In the genomic region with DNA sequence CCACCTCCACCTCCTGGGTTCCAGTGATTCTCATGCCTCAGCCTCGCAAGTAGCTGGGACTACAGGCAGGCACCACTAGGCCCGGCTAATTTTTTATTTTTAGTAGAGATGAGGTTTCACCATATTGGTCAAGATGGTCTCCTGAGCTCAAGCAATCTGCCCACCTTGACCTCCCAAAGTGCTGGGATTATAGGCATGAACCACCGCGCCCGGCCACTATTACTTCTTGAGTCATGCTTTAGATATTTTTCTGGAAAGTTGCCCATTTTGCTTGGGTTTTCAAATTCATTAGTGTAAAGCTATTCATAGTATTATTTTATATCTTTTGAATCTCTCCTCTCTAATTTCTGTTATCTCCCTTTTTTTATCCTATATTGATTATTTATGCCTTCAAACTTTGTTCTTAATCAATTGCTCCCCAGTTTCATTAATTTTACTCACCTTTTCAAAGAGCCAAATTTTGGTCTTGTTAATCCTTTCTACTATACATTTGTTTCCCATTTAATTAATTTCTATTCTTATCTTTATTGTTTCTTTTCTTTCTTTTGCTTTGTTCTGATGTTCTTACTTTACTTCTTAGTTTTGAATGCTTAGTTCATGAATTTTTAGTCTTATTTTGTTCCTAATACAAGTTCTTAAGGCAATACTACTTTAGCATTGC, we compare ENCODE assay signal across 16 cellular contexts. TPM values are rescaled to one million over a fixed set of nuclear protein-coding genes. Genes with fewer than 3 reads are reported as not detected.
DNase-seq lines count a peak whose midpoint lies in the region; ATAC-seq, FAIRE-seq and TF ChIP-seq lines count a peak whose summit lies in the region.
"Had no signal": no experiment of that assay in that cellular context is flagged by ENCODE, and none has a peak within 500 bp of the region (broad histone marks: within the 10 kb centered on the region; RNA-seq: fewer than 3 reads in every experiment).

No MANE protein-coding gene starts in this region.

- H3K79me2 ChIP-seq in astrocyte (ENCODE audit: insufficient read depth, low read length) = no peaks in the 10 kb centered on the region

- H4K20me1 ChIP-seq in astrocyte (ENCODE audit: insufficient read depth, low read length) = no peaks in the 10 kb centered on the region

- DNase-seq in A673 (ENCODE audit: low spot score) (peak; percentile 33), HT1080 (ENCODE audit: low read depth) (peak; percentile 76), astrocyte (ENCODE audit: low read depth) (peak; percentile 75), islet precursor cell (peak; percentile 30), BE2C (no peak)
- DNase-seq in activated T-cell treated with anti-CD3 and anti-CD28 coated beads, Interleukin-2, amount 50 U/mL, for 1 hour = no peak
- no peak for DNase-seq in effector CD8-positive, alpha-beta T cell (lab: John Stamatoyannopoulos, UW)
- DNase-seq: activated T-cell treated with anti-CD3 and anti-CD28 coated beads for 4 hours; NCI-H1930; NCI-H748 treated with DMSO at 0.1 percent for 48 hours; SJCRH30; stimulated activated CD4-positive, alpha-beta T cell treated with anti-CD3 and anti-CD28 coated beads, Interleukin-4, amount 100 ng/mL, for 1 hour; stimulated activated naive CD4-positive, alpha-beta T cell had no signal

- peak overlapping the region; percentile 34 for H3K4me2 ChIP-seq in astrocyte (ENCODE audit: low read length)

- H3K27ac ChIP-seq in A673 (ENCODE audit: low read depth, low read length, poor library complexity, severe bottlenecking) = no peak overlapping the region
- peak overlapping the region; percentile 11 for H3K27ac ChIP-seq in astrocyte (ENCODE audit: low read depth, low read length)
- H3K27ac ChIP-seq: SJCRH30 had no signal

- H3K27me3 ChIP-seq in A673 (replicated peaks; ENCODE audit: insufficient read depth, low read depth, low read length, poor library complexity) (no peaks in the 10 kb centered on the region), astrocyte (ENCODE audit: insufficient read depth, low read length) (no peaks in the 10 kb centered on the region), BE2C (no peaks in the 10 kb centered on the region)
- H3K27me3 ChIP-seq: SJCRH30 had no signal

- H3K4me1 ChIP-seq in A673 (ENCODE audit: insufficient read depth, low read length, poor library complexity, severe bottlenecking) (peaks cover 6% of the 10 kb centered on the region), astrocyte (ENCODE audit: insufficient read depth, low read length) (peaks cover 25% of the 10 kb centered on the region), BE2C (peaks cover 4% of the 10 kb centered on the region; the same call in 1 of the 2 replicates)
- H3K4me1 ChIP-seq: HAP-1, SJCRH30 had no signal

- intact Hi-C loops in A673 (cut with micrococcal nuclease; ENCODE audit: unreplicated experiment) = no loop called here

- H3K4me3 Mint-ChIP-seq in astrocyte (ENCODE audit: unreplicated experiment) = no peak overlapping the region
- H3K4me3 Mint-ChIP-seq: WTC11 had no signal

- H3K4me3 ChIP-seq in A673 (ENCODE audit: low read depth, low read length, poor library complexity, severe bottlenecking) = no peak overlapping the region
- H3K4me3 ChIP-seq in astrocyte (ENCODE audit: insufficient read depth, low read depth, low read length) = no peak overlapping the region
- no peak overlapping the region for H3K4me3 ChIP-seq in BE2C (ENCODE audit: low read depth, low read length)
- H3K4me3 ChIP-seq: HAP-1, SJCRH30 had no signal

- no peaks in the 10 kb centered on the region for H3K9me3 ChIP-seq in A673 (ENCODE audit: low read depth, low read length, poor library complexity, severe bottlenecking)
- H3K9me3 ChIP-seq in astrocyte (ENCODE audit: insufficient read depth, low read depth, low read length) = no peaks in the 10 kb centered on the region
- no peaks in the 10 kb centered on the region for H3K9me3 ChIP-seq in BE2C
- H3K9me3 ChIP-seq: HAP-1, SJCRH30 had no signal

- FAIRE-seq in astrocyte (lab: Jason Lieb, UNC) = no peak

- no peak overlapping the region for H3K9ac ChIP-seq in astrocyte (ENCODE audit: low read length)

- POLR2A ChIA-PET in A673 (lab: Charles Lee; ENCODE audit: low non-redundant PET) = no interaction called here

- CTCF ChIA-PET in A673 (lab: Charles Lee) = interaction anchor here (0.5 kb wide), 1 partner anchor 1500 kb away, joined by 4 read pairs; no protein-coding TSS in a partner anchor

- no peaks in the 10 kb centered on the region for H3K9me3 Mint-ChIP-seq in astrocyte (ENCODE audit: unreplicated experiment)
- H3K9me3 Mint-ChIP-seq: WTC11 had no signal

- peak overlapping the region; percentile 44 for H3K27ac Mint-ChIP-seq in astrocyte (ENCODE audit: unreplicated experiment)
- H3K27ac Mint-ChIP-seq: WTC11 had no signal

- H3K4me1 Mint-ChIP-seq in astrocyte (ENCODE audit: low read depth, unreplicated experiment) = peaks cover 6% of the 10 kb centered on the region

- no peak for ATAC-seq in HG02884 (IDR thresholded peaks at IDR 0.05; ENCODE audit: unreplicated experiment)
- ATAC-seq: WTC11 had no signal

- no peaks in the 10 kb centered on the region for H3K36me3 Mint-ChIP-seq in astrocyte (ENCODE audit: low read depth, unreplicated experiment)
- H3K36me3 Mint-ChIP-seq: WTC11 had no signal

- BruUV-seq in A673 (replicated peaks; lab: Mats Ljungman, UMichigan) = no TSS peak

- H2AFZ ChIP-seq in astrocyte (ENCODE audit: low read depth, low read length) = no peak overlapping the region

- TF ChIP-seq CTCF in A673 (conservative IDR thresholded peaks at IDR 0.05; ENCODE audit: low read depth, low read length) = no peak
- no peak for TF ChIP-seq CTCF in astrocyte (IDR thresholded peaks at IDR 0.05; ENCODE audit: insufficient read depth, low read depth, low read length)
- TF ChIP-seq CTCF in BE2C (IDR thresholded peaks at IDR 0.05; ENCODE audit: low read depth, low read length) = no peak

- peaks cover 17% of the 10 kb centered on the region for H3K27me3 Mint-ChIP-seq in astrocyte (ENCODE audit: low read depth, unreplicated experiment)

- H3K36me3 ChIP-seq in A673 (ENCODE audit: insufficient read depth, low read length, poor library complexity, severe bottlenecking) = no peaks in the 10 kb centered on the region
- no peaks in the 10 kb centered on the region for H3K36me3 ChIP-seq in astrocyte (ENCODE audit: insufficient read depth, low read length)
- no peaks in the 10 kb centered on the region for H3K36me3 ChIP-seq in BE2C
- H3K36me3 ChIP-seq: HAP-1, SJCRH30 had no signal

RNA-seq across cellular contexts. Expression of gene RAC2, which starts 10.3 kb away (rescaled TPM):
- total RNA-seq in A673 (2021) (4.0 and 5.8 TPM in 2 replicates), astrocyte (0.61 and 0.65 TPM in 2 replicates)
- total RNA-seq in HT1080 (2014; rRNA removed; shearing (Covaris generic)) = 162 and 246 TPM in 2 replicates
- 359 and 376 TPM in 2 replicates for polyA plus RNA-seq in HT1080 (2015; cell fraction: cytosol; rRNA removed)
- polyA plus RNA-seq in HT1080 (2015; cell fraction: nucleus; rRNA removed) = 178 and 198 TPM in 2 replicates
- polyA plus RNA-seq in BE2C (2012; ENCODE audit: insufficient read depth, insufficient read length, low read depth) = 9.8 TPM
- total RNA-seq: SJCRH30 had no signal

RNA-seq across cellular contexts. Expression of gene CYTH4, which starts 28.0 kb away (rescaled TPM):
- total RNA-seq in A673 (2021) (not detected in 2 replicates), astrocyte (not detected in 2 replicates)
- total RNA-seq in HT1080 (2014; rRNA removed; shearing (Covaris generic)) = 0.33 and 2.6 TPM in 2 replicates
- polyA plus RNA-seq in HT1080 (2015; cell fraction: cytosol; rRNA removed) = 1.3 and 1.4 TPM in 2 replicates
- polyA plus RNA-seq in HT1080 (2015; cell fraction: nucleus; rRNA removed) = 4.4 and 4.5 TPM in 2 replicates
- polyA plus RNA-seq in BE2C (2012; ENCODE audit: insufficient read depth, insufficient read length, low read depth) = 0.99 TPM
- total RNA-seq: SJCRH30 had no signal

RNA-seq across cellular contexts. Expression of gene SSTR3, which starts 42.1 kb away (rescaled TPM):
- total RNA-seq in A673 (2021) = not detected in 2 replicates
- total RNA-seq in HT1080 (2014; rRNA removed; shearing (Covaris generic)) = not detected in 2 replicates
- not detected in 2 replicates for polyA plus RNA-seq in HT1080 (2015; cell fraction: cytosol; rRNA removed)
- not detected in 2 replicates for polyA plus RNA-seq in HT1080 (2015; cell fraction: nucleus; rRNA removed)
- 0.07 TPM in 1 of 2 replicates, not detected in the other for total RNA-seq in astrocyte
- polyA plus RNA-seq in BE2C (2012; ENCODE audit: insufficient read depth, insufficient read length, low read depth) = 1.7 TPM
- total RNA-seq: SJCRH30 had no signal

Comparison
In these comparisons a context has a peak if more than half of its experiments do, and no peak if none do; other contexts are left out.
1. DNase-seq: peak in A673 (single experiment), HT1080 (single experiment), astrocyte (single experiment) and islet precursor cell (single experiment); none in BE2C (single experiment), activated T-cell treated with anti-CD3 and anti-CD28 coated beads, Interleukin-2, amount 50 U/mL, for 1 hour (single experiment) and effector CD8-positive, alpha-beta T cell (single experiment).
2. RNA of gene RAC2, which starts 10.3 kb away (total RNA-seq): 162 to 246 TPM in HT1080; 4.0 to 5.8 TPM in A673 and 0.61 to 0.65 TPM in astrocyte; every median in the first group is over 10 times any median in the second.